ENCODE assay signal across 17 cellular contexts in genomic region chr6:119738425-119738824, GRCh38.
"Had no signal": no experiment of that assay in that cellular context is flagged by ENCODE, and none has a peak within 500 bp of the region (broad histone marks: within the 10 kb centered on the region; RNA-seq: fewer than 3 reads in every experiment).

No MANE protein-coding gene starts in this region.

- H3K27ac ChIP-seq: esophagus squamous epithelium, gastroesophageal sphincter, skin epidermis, stomach, thoracic aorta, transverse colon had no signal

- H3K4me1 ChIP-seq: esophagus squamous epithelium had no signal

- DNase-seq: dermis blood vessel endothelial cell; esophagus squamous epithelium; foreskin fibroblast; glutamatergic neuron; islet precursor cell; mammary epithelial cell; naive thymus-derived CD8-positive, alpha-beta T cell; posterior cingulate gyrus; stimulated activated CD4-positive, alpha-beta T cell treated with anti-CD3 and anti-CD28 coated beads, Interleukin-2, amount 100 ng/mL, for 24 hours; stimulated activated CD4-positive, alpha-beta T cell treated with anti-CD3 and anti-CD28 coated beads, Interleukin-4, amount 100 ng/mL, for 4 hours; stimulated activated naive B cell treated with anti-CD40 and anti-IgM and Interleukin-4, amounts not matched to agents 10 μg/mL and 1 μg/mL and 100 μg/mL, for 72 hours; stomach; substantia nigra; transverse colon had no signal

- H3K4me3 ChIP-seq: esophagus squamous epithelium, gastroesophageal sphincter, skin epidermis, stomach, thoracic aorta, transverse colon had no signal

- H3K36me3 ChIP-seq: esophagus squamous epithelium, gastroesophageal sphincter, stomach, thoracic aorta, transverse colon had no signal

- H3K27me3 ChIP-seq: esophagus squamous epithelium, gastroesophageal sphincter, stomach, transverse colon had no signal

- H3K9me3 ChIP-seq: esophagus squamous epithelium, gastroesophageal sphincter, stomach, thoracic aorta, transverse colon had no signal
